11 cellular contexts compared by ENCODE assay signal in genomic region chr2:233129351-233129978, GRCh38.
DNase-seq lines count a peak whose midpoint lies in the region; ATAC-seq and TF ChIP-seq lines count a peak whose summit lies in the region.
"Had no signal": no experiment of that assay in that cellular context is flagged by ENCODE, and none has a peak within 500 bp of the region (broad histone marks: within the 10 kb centered on the region; RNA-seq: fewer than 3 reads in every experiment).

No MANE protein-coding gene starts in this region.

- no peak overlapping the region for H3K4me3 Mint-ChIP-seq in activated T-cell treated with anti-CD3 and anti-CD28 coated beads, Interleukin-2, amount 50 U/mL, for 24 hours
- no peak overlapping the region for H3K4me3 Mint-ChIP-seq in progenitor cell of endocrine pancreas (ENCODE audit: low read depth)
- H3K4me3 Mint-ChIP-seq: CD14-positive monocyte had no signal

- TF ChIP-seq CTCF in progenitor cell of endocrine pancreas (IDR thresholded peaks at IDR 0.05; ENCODE audit: unreplicated experiment) (peak; percentile 51), lower leg skin (IDR thresholded peaks at IDR 0.05) (no peak)

- peaks cover 2% of the 10 kb centered on the region for H3K9me3 Mint-ChIP-seq in activated T-cell treated with anti-CD3 and anti-CD28 coated beads, Interleukin-2, amount 50 U/mL, for 24 hours
- H3K9me3 Mint-ChIP-seq in progenitor cell of endocrine pancreas (ENCODE audit: low read depth), result no peaks in the 10 kb centered on the region

- no peak for DNase-seq in activated T-cell treated with anti-CD3 and anti-CD28 coated beads, Interleukin-2, amount 50 U/mL, for 24 hours
- no peak for DNase-seq in activated T-cell treated with anti-CD3 and anti-CD28 coated beads for 4 hours
- DNase-seq in NCI-H1436 (lab: John Stamatoyannopoulos, UW), result peak; percentile 80
- peak; percentile 54 for DNase-seq in dermis blood vessel endothelial cell
- DNase-seq in progenitor cell of endocrine pancreas (ENCODE audit: low spot score, unreplicated experiment), result no peak
- DNase-seq in cerebellum (ENCODE audit: low spot score), result no peak
- no peak for DNase-seq in lower leg skin (ENCODE audit: low spot score in 2 of 2)
- no peak for DNase-seq in sciatic nerve (ENCODE audit: low spot score)
- DNase-seq: activated CD4-positive, CD25-positive, alpha-beta regulatory T cell treated with anti-CD3 and anti-CD28 coated beads, Interleukin-2, amount 50 U/mL, for 72 hours; body of pancreas had no signal

- ATAC-seq in sciatic nerve, result no peak
- ATAC-seq: body of pancreas had no signal

- H3K4me3 ChIP-seq in lower leg skin (ENCODE audit: low read depth, poor library complexity, severe bottlenecking), result no peak overlapping the region
- H3K4me3 ChIP-seq: body of pancreas had no signal

- 54% methylated on average over 9 of the region's 9 CpGs for WGBS in lower leg skin, 2 donors

- peaks cover 18% of the 10 kb centered on the region for H3K4me1 Mint-ChIP-seq in activated T-cell treated with anti-CD3 and anti-CD28 coated beads, Interleukin-2, amount 50 U/mL, for 24 hours (ENCODE audit: low read depth)
- H3K4me1 Mint-ChIP-seq in progenitor cell of endocrine pancreas (ENCODE audit: low read depth), result peaks cover 5% of the 10 kb centered on the region

- peak overlapping the region; percentile 52 for H3K27ac Mint-ChIP-seq in activated T-cell treated with anti-CD3 and anti-CD28 coated beads, Interleukin-2, amount 50 U/mL, for 24 hours
- no peak overlapping the region for H3K27ac Mint-ChIP-seq in progenitor cell of endocrine pancreas

- no peaks in the 10 kb centered on the region for H3K27me3 Mint-ChIP-seq in activated T-cell treated with anti-CD3 and anti-CD28 coated beads, Interleukin-2, amount 50 U/mL, for 24 hours
- peaks cover 3% of the 10 kb centered on the region for H3K27me3 Mint-ChIP-seq in progenitor cell of endocrine pancreas

- H3K36me3 Mint-ChIP-seq in activated T-cell treated with anti-CD3 and anti-CD28 coated beads, Interleukin-2, amount 50 U/mL, for 24 hours (ENCODE audit: low read depth), result peaks cover 92% of the 10 kb centered on the region
- H3K36me3 Mint-ChIP-seq in progenitor cell of endocrine pancreas (ENCODE audit: insufficient read depth), result no peaks in the 10 kb centered on the region

- TF ChIP-seq POLR2A in lower leg skin (IDR thresholded peaks at IDR 0.05), result no peak

- intact Hi-C loops in lower leg skin (cut with DNase I; ENCODE audit: low total_unique reads), result no loop called here
- intact Hi-C loops in sciatic nerve (cut with DNase I), result no loop called here

Comparison
In these comparisons a context has a peak if more than half of its experiments do, and no peak if none do; other contexts are left out.
1. DNase-seq: peak in NCI-H1436 (single experiment) and dermis blood vessel endothelial cell (single experiment); none in activated T-cell treated with anti-CD3 and anti-CD28 coated beads, Interleukin-2, amount 50 U/mL, for 24 hours (single experiment), activated T-cell treated with anti-CD3 and anti-CD28 coated beads for 4 hours (single experiment), progenitor cell of endocrine pancreas (single experiment), cerebellum (single experiment), lower leg skin (0 of 2) and sciatic nerve (single experiment).